Comparison of ENCODE assay signal across 17 cellular contexts in genomic region chr9:2645569-2645968, GRCh38. TPM values are rescaled to one million over a fixed set of nuclear protein-coding genes. Genes with fewer than 3 reads are reported as not detected.
DNase-seq lines count a peak whose midpoint lies in the region; ATAC-seq and TF ChIP-seq lines count a peak whose summit lies in the region.
"Had no signal": no experiment of that assay in that cellular context is flagged by ENCODE, and none has a peak within 500 bp of the region (broad histone marks: within the 10 kb centered on the region; RNA-seq: fewer than 3 reads in every experiment).

No MANE protein-coding gene starts in this region.

- H3K27ac ChIP-seq in tibial artery, result no peak overlapping the region
- H3K27ac ChIP-seq: brain microvascular endothelial cell had no signal

- peaks cover 1% of the 10 kb centered on the region for H3K4me1 Mint-ChIP-seq in activated T-helper 2 cell treated with anti-CD3 and anti-CD28 coated beads, Interferon-gamma antibody, Interleukin-2, Interleukin-4, amounts not matched to agents 10 μg/mL and 5 μg/mL and 100 μg/mL, durations not matched to agents 14 hours and 24 hours and 36 hours (ENCODE audit: low read depth)
- H3K4me1 Mint-ChIP-seq: activated CD4-positive, alpha-beta memory T cell treated with anti-CD3 and anti-CD28 coated beads, Interleukin-2, amount 10 ng/mL, durations not matched to agents 7 days and 5 days had no signal

- H3K27me3 Mint-ChIP-seq in activated T-helper 2 cell treated with anti-CD3 and anti-CD28 coated beads, Interferon-gamma antibody, Interleukin-2, Interleukin-4, amounts not matched to agents 10 μg/mL and 5 μg/mL and 100 μg/mL, durations not matched to agents 14 hours and 24 hours and 36 hours (ENCODE audit: low read depth), result no peaks in the 10 kb centered on the region
- H3K27me3 Mint-ChIP-seq: activated CD4-positive, alpha-beta memory T cell treated with anti-CD3 and anti-CD28 coated beads, Interleukin-2, amount 10 ng/mL, durations not matched to agents 7 days and 5 days had no signal

- intact Hi-C loops in tibial artery (cut with DNase I; ENCODE audit: low total_unique reads), result no loop called here
- intact Hi-C loops in activated T-helper 2 cell treated with anti-CD3 and anti-CD28 coated beads, Interferon-gamma antibody, Interleukin-2, Interleukin-4, amounts not matched to agents 10 μg/mL and 5 μg/mL and 100 μg/mL, durations not matched to agents 14 hours and 24 hours and 36 hours (cut with micrococcal nuclease), result no loop called here

- no peaks in the 10 kb centered on the region for H3K9me3 ChIP-seq in tibial artery

- H3K27ac Mint-ChIP-seq in activated T-helper 2 cell treated with anti-CD3 and anti-CD28 coated beads, Interferon-gamma antibody, Interleukin-2, Interleukin-4, amounts not matched to agents 10 μg/mL and 5 μg/mL and 100 μg/mL, durations not matched to agents 14 hours and 24 hours and 36 hours, result no peak overlapping the region
- H3K27ac Mint-ChIP-seq: activated CD4-positive, alpha-beta memory T cell treated with anti-CD3 and anti-CD28 coated beads, Interleukin-2, amount 10 ng/mL, durations not matched to agents 7 days and 5 days had no signal

- H3K4me1 ChIP-seq in tibial artery, result no peaks in the 10 kb centered on the region

- H3K4me3 Mint-ChIP-seq in activated T-helper 2 cell treated with anti-CD3 and anti-CD28 coated beads, Interferon-gamma antibody, Interleukin-2, Interleukin-4, amounts not matched to agents 10 μg/mL and 5 μg/mL and 100 μg/mL, durations not matched to agents 14 hours and 24 hours and 36 hours (ENCODE audit: low read depth), result no peak overlapping the region
- H3K4me3 Mint-ChIP-seq: activated CD4-positive, alpha-beta memory T cell treated with anti-CD3 and anti-CD28 coated beads, Interleukin-2, amount 10 ng/mL, durations not matched to agents 7 days and 5 days had no signal

- TF ChIP-seq CTCF in tibial artery (IDR thresholded peaks at IDR 0.05), result no peak

- ATAC-seq in GM18508 (IDR thresholded peaks at IDR 0.05; ENCODE audit: insufficient read depth, unreplicated experiment), result peak; percentile 57
- peak; percentile 88 for ATAC-seq in GM21360 (IDR thresholded peaks at IDR 0.05; ENCODE audit: unreplicated experiment)
- peak; percentile 77 for ATAC-seq in HG02798 (IDR thresholded peaks at IDR 0.05; ENCODE audit: poor library complexity, unreplicated experiment)
- peak; percentile 70 for ATAC-seq in HG03558 (IDR thresholded peaks at IDR 0.05; ENCODE audit: extremely low read depth, unreplicated experiment)

- peaks cover 92% of the 10 kb centered on the region for H3K36me3 Mint-ChIP-seq in activated T-helper 2 cell treated with anti-CD3 and anti-CD28 coated beads, Interferon-gamma antibody, Interleukin-2, Interleukin-4, amounts not matched to agents 10 μg/mL and 5 μg/mL and 100 μg/mL, durations not matched to agents 14 hours and 24 hours and 36 hours (ENCODE audit: low read depth)

- H3K27me3 ChIP-seq in tibial artery, result no peaks in the 10 kb centered on the region
- H3K27me3 ChIP-seq: brain microvascular endothelial cell had no signal

- peaks cover 59 to 86% (median 74%) of the 10 kb centered on the region in 3 donors for H3K36me3 ChIP-seq in tibial artery
- H3K36me3 ChIP-seq: brain microvascular endothelial cell had no signal

- DNase-seq in HT-29 (ENCODE audit: low spot score) (no peak), amniotic stem cell (lab: John Stamatoyannopoulos, UW) (no peak), tibial artery (no peak)
- no peak for DNase-seq in activated T-helper 2 cell treated with anti-CD3 and anti-CD28 coated beads, Interferon-gamma antibody, Interleukin-2, Interleukin-4, amounts not matched to agents 10 μg/mL and 5 μg/mL and 100 μg/mL, durations not matched to agents 14 hours and 24 hours and 36 hours (ENCODE audit: low spot score)
- DNase-seq: activated CD4-positive, alpha-beta memory T cell treated with anti-CD3 and anti-CD28 coated beads, Interleukin-2, amount 10 ng/mL, durations not matched to agents 7 days and 5 days; activated naive CD4-positive, alpha-beta T cell; brain microvascular endothelial cell; effector memory CD4-positive, alpha-beta T cell; foreskin fibroblast; GOT3; KG1; SIG-M5; stimulated activated naive CD4-positive, alpha-beta T cell treated with Interleukin-2 at 50 U/mL for 16 hours had no signal

- no peak overlapping the region for H3K4me3 ChIP-seq in tibial artery

- no peaks in the 10 kb centered on the region for H3K9me3 Mint-ChIP-seq in activated T-helper 2 cell treated with anti-CD3 and anti-CD28 coated beads, Interferon-gamma antibody, Interleukin-2, Interleukin-4, amounts not matched to agents 10 μg/mL and 5 μg/mL and 100 μg/mL, durations not matched to agents 14 hours and 24 hours and 36 hours
- H3K9me3 Mint-ChIP-seq: activated CD4-positive, alpha-beta memory T cell treated with anti-CD3 and anti-CD28 coated beads, Interleukin-2, amount 10 ng/mL, durations not matched to agents 7 days and 5 days had no signal

RNA-seq across cellular contexts. Expression of gene VLDLR, which starts 24.0 kb away (rescaled TPM):
- total RNA-seq in HT-29 (2014; rRNA removed; shearing (Covaris generic)), result 1.7 and 2.0 TPM in 2 replicates
- 12.6 and 12.8 TPM in 2 replicates for total RNA-seq in activated T-helper 2 cell treated with anti-CD3 and anti-CD28 coated beads, Interferon-gamma antibody, Interleukin-2, Interleukin-4, amounts not matched to agents 10 μg/mL and 5 μg/mL and 100 μg/mL, durations not matched to agents 14 hours and 24 hours and 36 hours
